14 cellular contexts compared by ENCODE assay signal in the genomic region with DNA sequence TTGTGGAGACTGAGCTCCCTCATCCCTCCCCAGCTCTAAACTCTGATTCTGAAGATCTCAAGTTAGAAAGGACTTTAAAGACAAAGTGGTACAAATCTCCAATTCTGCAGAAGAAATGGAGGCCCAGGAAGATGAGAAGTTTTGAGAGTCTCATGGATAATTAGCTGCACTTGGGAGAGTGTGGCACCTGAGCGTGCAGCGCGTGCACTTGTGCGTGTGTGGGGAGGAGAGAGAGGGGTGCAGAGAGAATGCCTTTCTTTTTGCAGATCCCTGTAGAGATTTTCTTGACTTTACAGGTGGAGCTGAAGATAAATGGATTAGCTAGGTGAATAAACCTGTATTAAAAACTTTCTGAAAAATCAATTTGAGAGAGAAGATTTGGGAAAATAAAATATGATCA. TPM values are rescaled to one million over a fixed set of nuclear protein-coding genes. Genes with fewer than 3 reads are reported as not detected.
DNase-seq lines count a peak whose midpoint lies in the region; ATAC-seq and TF ChIP-seq lines count a peak whose summit lies in the region.
"Had no signal": no experiment of that assay in that cellular context is flagged by ENCODE, and none has a peak within 500 bp of the region (broad histone marks: within the 10 kb centered on the region; RNA-seq: fewer than 3 reads in every experiment).

No MANE protein-coding gene starts in this region.

- H3K9me3 Mint-ChIP-seq in activated naive CD4-positive, alpha-beta T cell treated with anti-CD3 and anti-CD28 coated beads for 36 hours, result no peaks in the 10 kb centered on the region
- peaks cover 8% of the 10 kb centered on the region for H3K9me3 Mint-ChIP-seq in T-helper 2 cell treated with Interferon-gamma antibody and Interleukin-4, amounts not matched to agents 5 μg/mL and 100 μg/mL, for 36 hours
- H3K9me3 Mint-ChIP-seq in stimulated activated memory B cell treated with anti-CD40 and anti-IgM and Interleukin-4, amounts not matched to agents 10 μg/mL and 1 μg/mL and 100 μg/mL, for 72 hours, result peaks cover 2% of the 10 kb centered on the region

- TF ChIP-seq POLR2A in esophagus muscularis mucosa (IDR thresholded peaks at IDR 0.05; ENCODE audit: low read depth), result no peak

- peak overlapping the region; percentile 2 for H3K27ac Mint-ChIP-seq in activated naive CD4-positive, alpha-beta T cell treated with anti-CD3 and anti-CD28 coated beads for 36 hours
- H3K27ac Mint-ChIP-seq in T-helper 2 cell treated with Interferon-gamma antibody and Interleukin-4, amounts not matched to agents 5 μg/mL and 100 μg/mL, for 36 hours, result peak overlapping the region; percentile 57
- peak overlapping the region; percentile 80 for H3K27ac Mint-ChIP-seq in stimulated activated memory B cell treated with anti-CD40 and anti-IgM and Interleukin-4, amounts not matched to agents 10 μg/mL and 1 μg/mL and 100 μg/mL, for 72 hours

- no peak for DNase-seq in activated naive CD4-positive, alpha-beta T cell treated with anti-CD3 and anti-CD28 coated beads for 36 hours
- no peak for DNase-seq in activated naive CD4-positive, alpha-beta T cell treated with anti-CD3 and anti-CD28 coated beads, Interleukin-2, amount 50 U/mL, for 16 hours
- no peak for DNase-seq in T-helper 2 cell treated with Interferon-gamma antibody and Interleukin-4, amounts not matched to agents 5 μg/mL and 100 μg/mL, for 36 hours (ENCODE audit: low spot score)
- no peak for DNase-seq in esophagus muscularis mucosa (ENCODE audit: extremely low spot score)
- DNase-seq in stimulated activated naive CD4-positive, alpha-beta T cell treated with Interleukin-2 at 50 U/mL for 16 hours (lab: John Stamatoyannopoulos, UW), result no peak
- DNase-seq in NCI-H2029 (lab: John Stamatoyannopoulos, UW), result no peak
- DNase-seq: amygdala, hypothalamus, occipital lobe, RPMI8226 had no signal

- no peak for ATAC-seq in stimulated activated memory B cell treated with anti-CD40 and anti-IgM and Interleukin-4, amounts not matched to agents 10 μg/mL and 1 μg/mL and 100 μg/mL, for 72 hours
- no peak for ATAC-seq in HG03460 (IDR thresholded peaks at IDR 0.05; ENCODE audit: unreplicated experiment)

- peak overlapping the region; percentile 30 to 68 (median 50) for H3K27ac ChIP-seq in esophagus muscularis mucosa (replicated peaks in 1 of 4)
- H3K27ac ChIP-seq: thoracic aorta had no signal

- CTCF ChIA-PET in activated naive CD4-positive, alpha-beta T cell treated with anti-CD3 and anti-CD28 coated beads for 36 hours (lab: Charles Lee), result interaction anchor here (1.0 to 1.5 kb wide), 2 partner anchors 8 to 15 kb away, joined by 3 to 4 read pairs; no protein-coding TSS in a partner anchor

- peak overlapping the region; percentile 64 for H3K4me3 Mint-ChIP-seq in activated naive CD4-positive, alpha-beta T cell treated with anti-CD3 and anti-CD28 coated beads for 36 hours
- peak overlapping the region; percentile 77 for H3K4me3 Mint-ChIP-seq in T-helper 2 cell treated with Interferon-gamma antibody and Interleukin-4, amounts not matched to agents 5 μg/mL and 100 μg/mL, for 36 hours
- peak overlapping the region; percentile 18 for H3K4me3 Mint-ChIP-seq in stimulated activated memory B cell treated with anti-CD40 and anti-IgM and Interleukin-4, amounts not matched to agents 10 μg/mL and 1 μg/mL and 100 μg/mL, for 72 hours

- H3K36me3 ChIP-seq in esophagus muscularis mucosa, result no peaks in the 10 kb centered on the region
- H3K36me3 ChIP-seq: thoracic aorta had no signal

- H3K27me3 Mint-ChIP-seq in activated naive CD4-positive, alpha-beta T cell treated with anti-CD3 and anti-CD28 coated beads for 36 hours (ENCODE audit: low read depth), result no peaks in the 10 kb centered on the region
- H3K27me3 Mint-ChIP-seq in T-helper 2 cell treated with Interferon-gamma antibody and Interleukin-4, amounts not matched to agents 5 μg/mL and 100 μg/mL, for 36 hours (ENCODE audit: low read depth), result no peaks in the 10 kb centered on the region
- H3K27me3 Mint-ChIP-seq in stimulated activated memory B cell treated with anti-CD40 and anti-IgM and Interleukin-4, amounts not matched to agents 10 μg/mL and 1 μg/mL and 100 μg/mL, for 72 hours, result no peaks in the 10 kb centered on the region

- peaks cover 1% of the 10 kb centered on the region for H3K36me3 Mint-ChIP-seq in activated naive CD4-positive, alpha-beta T cell treated with anti-CD3 and anti-CD28 coated beads for 36 hours (ENCODE audit: low read depth)
- peaks cover 14% of the 10 kb centered on the region for H3K36me3 Mint-ChIP-seq in T-helper 2 cell treated with Interferon-gamma antibody and Interleukin-4, amounts not matched to agents 5 μg/mL and 100 μg/mL, for 36 hours (ENCODE audit: low read depth)
- H3K36me3 Mint-ChIP-seq in stimulated activated memory B cell treated with anti-CD40 and anti-IgM and Interleukin-4, amounts not matched to agents 10 μg/mL and 1 μg/mL and 100 μg/mL, for 72 hours, result no peaks in the 10 kb centered on the region

- 97% methylated on average over 4 of the region's 4 CpGs for WGBS in esophagus muscularis mucosa

- no peak overlapping the region for H3K4me3 ChIP-seq in esophagus muscularis mucosa
- H3K4me3 ChIP-seq: coronary artery had no signal

- H3K27me3 ChIP-seq in esophagus muscularis mucosa, result no peaks in the 10 kb centered on the region

- TF ChIP-seq EP300 in esophagus muscularis mucosa (IDR thresholded peaks at IDR 0.05), result no peak

- peaks cover 36% of the 10 kb centered on the region for H3K4me1 Mint-ChIP-seq in activated naive CD4-positive, alpha-beta T cell treated with anti-CD3 and anti-CD28 coated beads for 36 hours (ENCODE audit: low read depth)
- peaks cover 51% of the 10 kb centered on the region for H3K4me1 Mint-ChIP-seq in T-helper 2 cell treated with Interferon-gamma antibody and Interleukin-4, amounts not matched to agents 5 μg/mL and 100 μg/mL, for 36 hours (ENCODE audit: low read depth)
- H3K4me1 Mint-ChIP-seq in stimulated activated memory B cell treated with anti-CD40 and anti-IgM and Interleukin-4, amounts not matched to agents 10 μg/mL and 1 μg/mL and 100 μg/mL, for 72 hours, result peaks cover 47% of the 10 kb centered on the region

- TF ChIP-seq CTCF in esophagus muscularis mucosa (IDR thresholded peaks at IDR 0.05), result no peak

- no peaks in the 10 kb centered on the region for H3K9me3 ChIP-seq in esophagus muscularis mucosa
- H3K9me3 ChIP-seq: thoracic aorta had no signal

- intact Hi-C loops in activated naive CD4-positive, alpha-beta T cell treated with anti-CD3 and anti-CD28 coated beads for 36 hours (cut with micrococcal nuclease), result loop anchor here (1.0 kb wide), 2 partner anchors 15 to 17 kb away; partner anchors contain the start of gene AKTIP
- intact Hi-C loops in esophagus muscularis mucosa (cut with DNase I), result no loop called here

- peaks cover 0 to 21% (median 10%) of the 10 kb centered on the region in 4 donors for H3K4me1 ChIP-seq in esophagus muscularis mucosa

RNA-seq across cellular contexts. Expression of gene AKTIP, which starts 14.8 kb away (rescaled TPM):
- total RNA-seq in activated naive CD4-positive, alpha-beta T cell treated with anti-CD3 and anti-CD28 coated beads for 36 hours, result 10 to 100 TPM; 26.1 to 27.3 TPM
- total RNA-seq in esophagus muscularis mucosa, result 10 to 100 TPM; 44.9 to 59.7 (median 53.9) TPM

Comparison
In these comparisons a context has a peak if more than half of its experiments do, and no peak if none do; other contexts are left out.
1. H3K27ac Mint-ChIP-seq: peak in every context shown above with its lines; median percentile 80 in stimulated activated memory B cell treated with anti-CD40 and anti-IgM and Interleukin-4, amounts not matched to agents 10 μg/mL and 1 μg/mL and 100 μg/mL, for 72 hours; 57 in T-helper 2 cell treated with Interferon-gamma antibody and Interleukin-4, amounts not matched to agents 5 μg/mL and 100 μg/mL, for 36 hours; 2 in activated naive CD4-positive, alpha-beta T cell treated with anti-CD3 and anti-CD28 coated beads for 36 hours.
2. H3K4me3 Mint-ChIP-seq: peak in every context shown above with its lines; median percentile 77 in T-helper 2 cell treated with Interferon-gamma antibody and Interleukin-4, amounts not matched to agents 5 μg/mL and 100 μg/mL, for 36 hours; 64 in activated naive CD4-positive, alpha-beta T cell treated with anti-CD3 and anti-CD28 coated beads for 36 hours; 18 in stimulated activated memory B cell treated with anti-CD40 and anti-IgM and Interleukin-4, amounts not matched to agents 10 μg/mL and 1 μg/mL and 100 μg/mL, for 72 hours.